ENCODE assay signal across 8 cellular contexts in the genomic region with DNA sequence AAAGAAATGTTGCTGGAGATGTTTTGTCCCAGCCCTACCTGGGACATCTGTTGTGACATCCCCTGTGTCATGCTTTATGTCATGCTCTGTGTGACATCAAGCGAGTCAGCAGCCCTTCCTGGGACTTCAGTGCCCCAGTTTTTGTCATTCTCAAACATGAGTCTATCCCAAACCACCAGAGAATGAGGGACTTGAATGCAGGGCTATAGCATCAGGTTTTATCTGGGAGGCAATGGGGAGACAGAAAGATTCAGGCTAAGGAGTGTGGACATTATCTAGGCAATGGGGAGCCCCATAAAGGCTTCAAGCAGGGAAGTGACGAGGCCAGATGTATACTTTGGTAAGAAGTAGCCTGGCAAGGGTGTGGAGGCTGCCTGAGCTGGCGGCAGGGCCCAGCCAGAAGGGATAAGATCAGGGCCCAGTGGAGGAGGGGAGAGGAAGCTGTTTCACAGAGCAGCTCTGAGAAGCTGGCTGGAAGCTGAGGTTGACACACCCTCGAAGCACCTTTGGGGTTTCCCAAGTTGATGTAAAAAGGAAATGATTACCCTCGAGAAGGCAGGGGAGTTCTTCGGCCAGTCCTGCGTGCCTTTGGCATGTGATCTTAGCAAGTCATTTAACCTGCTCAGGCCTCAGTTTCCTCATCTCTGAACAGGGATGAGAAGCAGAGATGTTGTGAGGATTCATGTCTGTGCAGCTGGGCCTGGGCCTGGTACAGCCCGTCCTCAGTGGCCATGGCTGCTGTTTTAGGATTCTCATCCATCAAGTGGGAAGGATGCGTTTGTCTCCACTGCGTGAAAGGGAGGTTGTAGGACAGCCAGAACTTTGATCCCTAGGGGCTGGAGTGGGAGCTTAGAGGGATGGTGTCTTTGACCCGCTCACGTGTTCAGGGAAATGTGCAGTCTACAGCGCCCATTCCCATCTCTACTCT. TPM values are rescaled to one million over a fixed set of nuclear protein-coding genes. Genes with fewer than 3 reads are reported as not detected.
A peak's percentile ranks its signal among the peaks of the same experiment; 100 is the strongest.
DNase-seq lines count a peak whose midpoint lies in the region; TF ChIP-seq lines count a peak whose summit lies in the region.

No MANE protein-coding gene starts in this region.

- H3K27me3 Mint-ChIP-seq in HFFc6 (ENCODE audit: insufficient read depth), result no peaks in the 10 kb centered on the region
- no peaks in the 10 kb centered on the region for H3K27me3 Mint-ChIP-seq in activated T-helper 1 cell treated with anti-CD3 and anti-CD28 coated beads, Interleukin-12 subunit alpha, Interleukin-12 subunit beta, Interleukin-2, Interleukin-4 antibody, amounts not matched to agents 30 ng/mL and 10 ng/mL and 1 ng/mL, durations not matched to agents 14 hours and 24 hours and 36 hours (ENCODE audit: insufficient read depth)

- no peak overlapping the region for H3K4me3 ChIP-seq in OCI-LY1 (ENCODE audit: low read depth, low read length, poor library complexity, severe bottlenecking)

- H3F3A ChIP-seq in OCI-LY1 (ENCODE audit: insufficient read depth, low read length), result 0 out of 2 replicates have a peak, but pooled peaks cover 2% of the 10 kb centered on the region

- no peaks in the 10 kb centered on the region for H3K9me3 ChIP-seq in OCI-LY1 (ENCODE audit: low read length)

- peaks cover 37% of the 10 kb centered on the region for H3K36me3 ChIP-seq in OCI-LY1 (ENCODE audit: insufficient read depth, low read length)

- peak; percentile 30 for TF ChIP-seq POLR2A in GM15510 (IDR thresholded peaks at IDR 0.05; ENCODE audit: borderline replicate concordance, extremely low read depth, insufficient read length)

- peaks cover 59% of the 10 kb centered on the region for H3K4me1 Mint-ChIP-seq in HFFc6 (ENCODE audit: low read depth)
- peaks cover 78% of the 10 kb centered on the region for H3K4me1 Mint-ChIP-seq in activated T-helper 1 cell treated with anti-CD3 and anti-CD28 coated beads, Interleukin-12 subunit alpha, Interleukin-12 subunit beta, Interleukin-2, Interleukin-4 antibody, amounts not matched to agents 30 ng/mL and 10 ng/mL and 1 ng/mL, durations not matched to agents 14 hours and 24 hours and 36 hours (ENCODE audit: low read depth)

- H3K9me2 ChIP-seq in OCI-LY1 (ENCODE audit: low read depth, low read length), result no peaks in the 10 kb centered on the region

- peak overlapping the region; percentile 23 for H3K4me3 Mint-ChIP-seq in HFFc6
- H3K4me3 Mint-ChIP-seq in activated T-helper 1 cell treated with anti-CD3 and anti-CD28 coated beads, Interleukin-12 subunit alpha, Interleukin-12 subunit beta, Interleukin-2, Interleukin-4 antibody, amounts not matched to agents 30 ng/mL and 10 ng/mL and 1 ng/mL, durations not matched to agents 14 hours and 24 hours and 36 hours, result peak overlapping the region; percentile 47

- peaks cover 7% of the 10 kb centered on the region; the same call in 1 of the 2 replicates for H3K36me3 Mint-ChIP-seq in HFFc6 (ENCODE audit: low read depth)
- peaks cover 22% of the 10 kb centered on the region for H3K36me3 Mint-ChIP-seq in activated T-helper 1 cell treated with anti-CD3 and anti-CD28 coated beads, Interleukin-12 subunit alpha, Interleukin-12 subunit beta, Interleukin-2, Interleukin-4 antibody, amounts not matched to agents 30 ng/mL and 10 ng/mL and 1 ng/mL, durations not matched to agents 14 hours and 24 hours and 36 hours (ENCODE audit: low read depth)

- H3K9me3 Mint-ChIP-seq in HFFc6, result no peaks in the 10 kb centered on the region
- H3K9me3 Mint-ChIP-seq in activated T-helper 1 cell treated with anti-CD3 and anti-CD28 coated beads, Interleukin-12 subunit alpha, Interleukin-12 subunit beta, Interleukin-2, Interleukin-4 antibody, amounts not matched to agents 30 ng/mL and 10 ng/mL and 1 ng/mL, durations not matched to agents 14 hours and 24 hours and 36 hours, result no peaks in the 10 kb centered on the region

- peak overlapping the region; percentile 98 for H3K27ac ChIP-seq in OCI-LY1 (ENCODE audit: low read depth, low read length, poor library complexity, severe bottlenecking)

- H3K27ac Mint-ChIP-seq in HFFc6, result peak overlapping the region; percentile 84
- peak overlapping the region; percentile 90 for H3K27ac Mint-ChIP-seq in activated T-helper 1 cell treated with anti-CD3 and anti-CD28 coated beads, Interleukin-12 subunit alpha, Interleukin-12 subunit beta, Interleukin-2, Interleukin-4 antibody, amounts not matched to agents 30 ng/mL and 10 ng/mL and 1 ng/mL, durations not matched to agents 14 hours and 24 hours and 36 hours

- H3K4me2 ChIP-seq in OCI-LY1 (ENCODE audit: low read length), result peak overlapping the region; percentile 40

- H4K20me1 ChIP-seq in OCI-LY1 (ENCODE audit: insufficient read depth, low read length), result no peaks in the 10 kb centered on the region

- peaks cover 63% of the 10 kb centered on the region for H3K4me1 ChIP-seq in OCI-LY1 (ENCODE audit: insufficient read depth, low read length, severe bottlenecking)

- no peak overlapping the region for H2AFZ ChIP-seq in OCI-LY1 (ENCODE audit: low read length)

- intact Hi-C loops in activated T-helper 1 cell treated with anti-CD3 and anti-CD28 coated beads, Interleukin-12 subunit alpha, Interleukin-12 subunit beta, Interleukin-2, Interleukin-4 antibody, amounts not matched to agents 30 ng/mL and 10 ng/mL and 1 ng/mL, durations not matched to agents 14 hours and 24 hours and 36 hours (cut with micrococcal nuclease), result loop anchor here (1.0 to 2.0 kb wide), 3 partner anchors 10 to 44 kb away; partner anchors contain the start of gene IRAK2
- intact Hi-C loops in posterior vena cava (cut with DNase I), result no loop called here

- no peaks in the 10 kb centered on the region for H3K27me3 ChIP-seq in OCI-LY1 (ENCODE audit: insufficient read depth, low read length)

- peak overlapping the region; percentile 47 for H3K9ac ChIP-seq in OCI-LY1 (ENCODE audit: low read length)

- DNase-seq in HFFc6, result peak; percentile 49
- DNase-seq in activated T-helper 1 cell treated with anti-CD3 and anti-CD28 coated beads, Interleukin-12 subunit alpha, Interleukin-12 subunit beta, Interleukin-2, Interleukin-4 antibody, amounts not matched to agents 30 ng/mL and 10 ng/mL and 1 ng/mL, durations not matched to agents 14 hours and 24 hours and 36 hours (ENCODE audit: low spot score), result peak; percentile 78
- DNase-seq in iris pigment epithelial cell (ENCODE audit: low read depth), result peak; percentile 90
- DNase-seq in stimulated activated CD8-positive, alpha-beta memory T cell treated with anti-CD3 and anti-CD28 coated beads, Interleukin-12 subunit alpha, Interleukin-12 subunit beta, amount 100 ng/mL, for 24 hours (ENCODE audit: extremely low read depth), result peak; percentile 37
- no peak for DNase-seq in NCI-H1930 (lab: John Stamatoyannopoulos, UW)
- no peak for DNase-seq in posterior vena cava (ENCODE audit: low spot score)

- TF ChIP-seq CTCF in HFFc6 (IDR thresholded peaks at IDR 0.05), result no peak
- TF ChIP-seq CTCF in OCI-LY1 (IDR thresholded peaks at IDR 0.05; ENCODE audit: low read length), result no peak

- no peaks in the 10 kb centered on the region for H3K79me2 ChIP-seq in OCI-LY1 (ENCODE audit: insufficient read depth, low read length)

RNA-seq across cellular contexts. Expression of gene IRAK2, which starts 34.3 kb away (rescaled TPM):
- total RNA-seq in HFFc6 (2021; fragmentation: NEBNext Ultra II Directional; extraction: Animal tissue kit (Norgen Biotek cat#: 25700)), result 1 to 10 TPM; 2.6 to 4.4 (median 3.5) TPM
- total RNA-seq in activated T-helper 1 cell treated with anti-CD3 and anti-CD28 coated beads, Interleukin-12 subunit alpha, Interleukin-12 subunit beta, Interleukin-2, Interleukin-4 antibody, amounts not matched to agents 30 ng/mL and 10 ng/mL and 1 ng/mL, durations not matched to agents 14 hours and 24 hours and 36 hours, result 8.1 and 8.6 TPM in 2 replicates
- 1 to 10 TPM; 2.3 to 4.2 TPM for total RNA-seq in posterior vena cava

RNA-seq across cellular contexts. Expression of gene TATDN2, which starts 49.2 kb away (rescaled TPM):
- total RNA-seq in HFFc6 (2021; fragmentation: NEBNext Ultra II Directional; extraction: Animal tissue kit (Norgen Biotek cat#: 25700)), result 10 to 100 TPM; 29.6 to 33.4 (median 30.7) TPM
- 80.4 and 81.5 TPM in 2 replicates for total RNA-seq in activated T-helper 1 cell treated with anti-CD3 and anti-CD28 coated beads, Interleukin-12 subunit alpha, Interleukin-12 subunit beta, Interleukin-2, Interleukin-4 antibody, amounts not matched to agents 30 ng/mL and 10 ng/mL and 1 ng/mL, durations not matched to agents 14 hours and 24 hours and 36 hours
- 10 to 100 TPM; 22.2 to 25.3 TPM for total RNA-seq in posterior vena cava

RNA-seq across cellular contexts. Expression of gene VHL, which starts 57.4 kb away (rescaled TPM):
- 10 to 100 TPM; 16.1 to 21.8 (median 19.5) TPM for total RNA-seq in HFFc6 (2021; fragmentation: NEBNext Ultra II Directional; extraction: Animal tissue kit (Norgen Biotek cat#: 25700))
- total RNA-seq in activated T-helper 1 cell treated with anti-CD3 and anti-CD28 coated beads, Interleukin-12 subunit alpha, Interleukin-12 subunit beta, Interleukin-2, Interleukin-4 antibody, amounts not matched to agents 30 ng/mL and 10 ng/mL and 1 ng/mL, durations not matched to agents 14 hours and 24 hours and 36 hours, result 59.6 and 65.8 TPM in 2 replicates
- 10 to 100 TPM; 21.7 to 24.7 TPM for total RNA-seq in posterior vena cava

Comparison
In these comparisons a context has a peak if more than half of its experiments do, and no peak if none do; other contexts are left out.
1. DNase-seq: peak in HFFc6 (single experiment), activated T-helper 1 cell treated with anti-CD3 and anti-CD28 coated beads, Interleukin-12 subunit alpha, Interleukin-12 subunit beta, Interleukin-2, Interleukin-4 antibody, amounts not matched to agents 30 ng/mL and 10 ng/mL and 1 ng/mL, durations not matched to agents 14 hours and 24 hours and 36 hours (single experiment), iris pigment epithelial cell (single experiment) and stimulated activated CD8-positive, alpha-beta memory T cell treated with anti-CD3 and anti-CD28 coated beads, Interleukin-12 subunit alpha, Interleukin-12 subunit beta, amount 100 ng/mL, for 24 hours (single experiment); none in NCI-H1930 (0 of 2) and posterior vena cava (single experiment).